ENCODE assay signal across 13 cellular contexts in genomic region chr15:77482570-77482969, GRCh38.
DNase-seq lines count a peak whose midpoint lies in the region; ATAC-seq, FAIRE-seq and TF ChIP-seq lines count a peak whose summit lies in the region.
"Had no signal": no experiment of that assay in that cellular context is flagged by ENCODE, and none has a peak within 500 bp of the region (broad histone marks: within the 10 kb centered on the region; RNA-seq: fewer than 3 reads in every experiment).

No MANE protein-coding gene starts in this region.

- no peak overlapping the region for H2AFZ ChIP-seq in mammary epithelial cell (ENCODE audit: low read depth, low read length)

- H3K9me3 Mint-ChIP-seq in MCF 10A (ENCODE audit: unreplicated experiment): no peaks in the 10 kb centered on the region
- H3K9me3 Mint-ChIP-seq: activated T-helper 17 cell treated with anti-CD3 and anti-CD28 coated beads, Interleukin-2, amount 50 U/mL, for 72 hours had no signal

- H3K36me3 ChIP-seq in mammary epithelial cell (ENCODE audit: insufficient read depth, low read length) (peaks cover 8% of the 10 kb centered on the region), SJSA1 (peaks cover 37% of the 10 kb centered on the region), upper lobe of right lung (peaks cover 46% of the 10 kb centered on the region)

- peaks cover 55% of the 10 kb centered on the region for H3K36me3 Mint-ChIP-seq in MCF 10A (ENCODE audit: insufficient read depth, unreplicated experiment)

- FAIRE-seq in RCC 7860 (lab: Jason Lieb, UNC): no peak

- H3K9me3 ChIP-seq in mammary epithelial cell (replicated peaks; ENCODE audit: insufficient read depth, low read length) (no peaks in the 10 kb centered on the region), SJSA1 (replicated peaks) (no peaks in the 10 kb centered on the region), upper lobe of right lung (no peaks in the 10 kb centered on the region)
- H3K9me3 ChIP-seq: BLaER1 treated with 17β-estradiol and CSF1 and Interleukin-3, amounts not matched to agents 10 nM and 100 nM had no signal

- H3K27me3 ChIP-seq in mammary epithelial cell (ENCODE audit: insufficient read depth, low read length) (no peaks in the 10 kb centered on the region), SJSA1 (replicated peaks) (no peaks in the 10 kb centered on the region), upper lobe of right lung (no peaks in the 10 kb centered on the region)
- H3K27me3 ChIP-seq: BLaER1 treated with 17β-estradiol and CSF1 and Interleukin-3, amounts not matched to agents 10 nM and 100 nM had no signal

- H3K4me3 ChIP-seq in mammary epithelial cell (replicated peaks in 1 of 3; ENCODE audit: insufficient read depth in 1 of 3, low read depth in 2 of 3, low read length in 3 of 3): no peak overlapping the region
- no peak overlapping the region for H3K4me3 ChIP-seq in SJSA1
- no peak overlapping the region for H3K4me3 ChIP-seq in fibroblast of villous mesenchyme (ENCODE audit: low read depth, low read length)
- H3K4me3 ChIP-seq in upper lobe of right lung: no peak overlapping the region
- H3K4me3 ChIP-seq: BLaER1 treated with 17β-estradiol and CSF1 and Interleukin-3, amounts not matched to agents 10 nM and 100 nM had no signal

- dilution Hi-C loops in mammary epithelial cell (cut with HindIII; ENCODE audit: low sequenced_read_pairs): no loop called here

- no peaks in the 10 kb centered on the region for H3K79me2 ChIP-seq in mammary epithelial cell (ENCODE audit: insufficient read depth, low read length)

- intact Hi-C loops in MCF 10A (cut with micrococcal nuclease): no loop called here
- intact Hi-C loops in mammary epithelial cell (cut with micrococcal nuclease): no loop called here
- intact Hi-C loops in upper lobe of right lung (cut with DNase I): no loop called here

- peak; percentile 50 for DNase-seq in MCF 10A (ENCODE audit: unreplicated experiment)
- no peak for DNase-seq in mammary epithelial cell
- peak in 1 of 2 experiments; percentile 80 for DNase-seq in SJSA1 (ENCODE audit: low read depth in 1 of 2, low spot score in 2 of 2)
- DNase-seq in fibroblast of villous mesenchyme (ENCODE audit: low read depth): peak; percentile 80
- DNase-seq in upper lobe of right lung: no peak
- no peak for DNase-seq in RCC 7860 (ENCODE audit: low spot score)
- DNase-seq: effector CD8-positive, alpha-beta T cell; MM.1S; posterior cingulate gyrus had no signal

- H4K20me1 ChIP-seq in mammary epithelial cell (ENCODE audit: insufficient read depth, low read length): no peaks in the 10 kb centered on the region
- H4K20me1 ChIP-seq: BLaER1 treated with 17β-estradiol and CSF1 and Interleukin-3, amounts not matched to agents 10 nM and 100 nM had no signal

- H3K4me2 ChIP-seq in mammary epithelial cell (ENCODE audit: insufficient read depth, low read depth, low read length): no peak overlapping the region
- H3K4me2 ChIP-seq: BLaER1 treated with 17β-estradiol and CSF1 and Interleukin-3, amounts not matched to agents 10 nM and 100 nM had no signal

- POLR2A ChIA-PET in MCF 10A (lab: Yijun Ruan, JAX): interaction anchor here (1.0 to 2.2 kb wide), 6 partner anchors 9 to 422 kb away, joined by 3 to 5 read pairs (median 4); no protein-coding TSS in a partner anchor

- no peak overlapping the region for H3K4me3 Mint-ChIP-seq in MCF 10A (ENCODE audit: unreplicated experiment)
- H3K4me3 Mint-ChIP-seq: activated T-helper 17 cell treated with anti-CD3 and anti-CD28 coated beads, Interleukin-2, amount 50 U/mL, for 72 hours had no signal

- no peak overlapping the region for H3K9ac ChIP-seq in mammary epithelial cell (ENCODE audit: insufficient read depth, low read length)
- H3K9ac ChIP-seq: BLaER1 treated with 17β-estradiol and CSF1 and Interleukin-3, amounts not matched to agents 10 nM and 100 nM had no signal

- peaks cover 20% of the 10 kb centered on the region for H3K4me1 Mint-ChIP-seq in MCF 10A (ENCODE audit: insufficient read depth, unreplicated experiment)

- no peak for TF ChIP-seq CTCF in MCF 10A (IDR thresholded peaks at IDR 0.05; ENCODE audit: unreplicated experiment)
- no peak for TF ChIP-seq CTCF in mammary epithelial cell (conservative IDR thresholded peaks at IDR 0.05 in 1 of 2, IDR thresholded peaks at IDR 0.05 in 1 of 2; ENCODE audit: extremely low read depth in 1 of 2, insufficient read depth in 1 of 2, low read depth in 1 of 2, low read length in 2 of 2)
- no peak for TF ChIP-seq CTCF in fibroblast of villous mesenchyme (IDR thresholded peaks at IDR 0.05; ENCODE audit: insufficient read depth, low read depth, low read length)
- no peak for TF ChIP-seq CTCF in upper lobe of right lung (IDR thresholded peaks at IDR 0.05)

- H3K27ac ChIP-seq in mammary epithelial cell (ENCODE audit: insufficient read depth, low read depth, low read length): no peak overlapping the region
- H3K27ac ChIP-seq in SJSA1: peak overlapping the region; percentile 82
- peak overlapping the region; percentile 37 for H3K27ac ChIP-seq in upper lobe of right lung
- H3K27ac ChIP-seq: BLaER1 treated with 17β-estradiol and CSF1 and Interleukin-3, amounts not matched to agents 10 nM and 100 nM had no signal

- ATAC-seq in upper lobe of right lung: no peak
- ATAC-seq in HG02571 (IDR thresholded peaks at IDR 0.05; ENCODE audit: unreplicated experiment): no peak
- ATAC-seq in HG03520 (IDR thresholded peaks at IDR 0.05; ENCODE audit: unreplicated experiment): no peak
- ATAC-seq: activated T-helper 17 cell treated with anti-CD3 and anti-CD28 coated beads, Interleukin-2, amount 50 U/mL, for 72 hours had no signal

- in situ Hi-C loops in mammary epithelial cell (cut with MboI; ENCODE audit: low sequenced_read_pairs in 2 of 2): no loop called here

- WGBS in mammary epithelial cell (ENCODE audit: low coverage, missing lambda C conversion rate): 80% methylated on average over 2 of the region's 2 CpGs

- no peak overlapping the region for H3K27ac Mint-ChIP-seq in MCF 10A (ENCODE audit: low read depth, unreplicated experiment)
- H3K27ac Mint-ChIP-seq: activated T-helper 17 cell treated with anti-CD3 and anti-CD28 coated beads, Interleukin-2, amount 50 U/mL, for 72 hours had no signal

- no peaks in the 10 kb centered on the region for H3K27me3 Mint-ChIP-seq in MCF 10A (ENCODE audit: insufficient read depth, unreplicated experiment)
- H3K27me3 Mint-ChIP-seq: activated T-helper 17 cell treated with anti-CD3 and anti-CD28 coated beads, Interleukin-2, amount 50 U/mL, for 72 hours had no signal

- BruUV-seq in MCF 10A (replicated peaks; lab: Mats Ljungman, UMichigan) (no TSS peak), mammary epithelial cell (replicated peaks; lab: Mats Ljungman, UMichigan) (no TSS peak)

- H3K4me1 ChIP-seq in mammary epithelial cell (ENCODE audit: insufficient read depth, low read length) (peaks cover 24% of the 10 kb centered on the region), SJSA1 (replicated peaks) (peaks cover 59% of the 10 kb centered on the region), upper lobe of right lung (peaks cover 49% of the 10 kb centered on the region)

- CTCF ChIA-PET in MCF 10A (lab: Yijun Ruan, JAX) (interaction anchor here (0.6 to 2.8 kb wide), 6 partner anchors 15 to 60 kb away, joined by 3 to 12 read pairs (median 4); no protein-coding TSS in a partner anchor), mammary epithelial cell (lab: Charles Lee; ENCODE audit: low non-redundant PET) (interaction anchor here (0.6 kb wide), 2 partner anchors 61 to 589 kb away, joined by 4 to 5 read pairs; no protein-coding TSS in a partner anchor)

Comparison
In these comparisons a context has a peak if more than half of its experiments do, and no peak if none do; other contexts are left out.
1. DNase-seq: peak in MCF 10A (single experiment) and fibroblast of villous mesenchyme (single experiment); none in mammary epithelial cell (single experiment), upper lobe of right lung (single experiment) and RCC 7860 (single experiment).